In the genomic region with DNA sequence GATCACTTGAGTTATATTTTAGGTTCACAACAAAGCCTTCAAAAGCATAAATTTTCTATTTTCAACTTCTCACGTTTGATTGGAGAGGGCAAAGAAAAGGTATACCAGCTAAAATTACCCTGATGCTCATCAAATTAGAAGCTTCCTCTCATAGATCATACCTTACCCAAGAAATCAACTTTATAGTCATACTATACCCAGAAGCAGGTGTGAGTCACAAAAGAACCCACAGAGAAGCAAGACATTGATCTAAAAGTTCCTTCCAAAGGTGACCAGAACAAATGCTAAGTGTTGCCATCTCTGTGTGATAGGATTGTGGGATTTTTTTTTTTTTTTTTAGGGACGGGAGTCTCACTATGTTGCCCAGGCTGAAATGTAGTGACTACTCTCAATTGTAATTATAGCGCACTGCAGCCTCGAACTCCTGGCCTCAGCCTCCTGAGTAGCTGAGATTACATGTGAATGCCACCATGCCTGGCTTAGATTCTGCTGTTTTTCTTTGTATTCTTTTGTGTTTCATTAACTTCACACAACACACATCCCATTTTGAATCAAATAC, we compare ENCODE assay signal across 1 cellular context.
TF ChIP-seq lines count a peak whose summit lies in the region.

No MANE protein-coding gene starts in this region.

TF ChIP-seq in IMR-90, 13 proteins besides CTCF, POLR2A, EP300 and RAD21 (continued from another document):
- TF ChIP-seq RFX5 (IDR thresholded peaks at IDR 0.05; ENCODE audit: low read depth, low read length): no peak
- TF ChIP-seq MXI1 (IDR thresholded peaks at IDR 0.05; ENCODE audit: borderline replicate concordance, low read depth, low read length): no peak
- TF ChIP-seq BHLHE40 (IDR thresholded peaks at IDR 0.05; ENCODE audit: low read depth, low read length): no peak
- TF ChIP-seq, protein P1, sequence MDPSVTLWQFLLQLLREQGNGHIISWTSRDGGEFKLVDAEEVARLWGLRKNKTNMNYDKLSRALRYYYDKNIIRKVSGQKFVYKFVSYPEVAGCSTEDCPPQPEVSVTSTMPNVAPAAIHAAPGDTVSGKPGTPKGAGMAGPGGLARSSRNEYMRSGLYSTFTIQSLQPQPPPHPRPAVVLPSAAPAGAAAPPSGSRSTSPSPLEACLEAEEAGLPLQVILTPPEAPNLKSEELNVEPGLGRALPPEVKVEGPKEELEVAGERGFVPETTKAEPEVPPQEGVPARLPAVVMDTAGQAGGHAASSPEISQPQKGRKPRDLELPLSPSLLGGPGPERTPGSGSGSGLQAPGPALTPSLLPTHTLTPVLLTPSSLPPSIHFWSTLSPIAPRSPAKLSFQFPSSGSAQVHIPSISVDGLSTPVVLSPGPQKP (IDR thresholded peaks at IDR 0.05; ENCODE audit: borderline replicate concordance, low read depth, low read length): no peak
